In the genomic region with DNA sequence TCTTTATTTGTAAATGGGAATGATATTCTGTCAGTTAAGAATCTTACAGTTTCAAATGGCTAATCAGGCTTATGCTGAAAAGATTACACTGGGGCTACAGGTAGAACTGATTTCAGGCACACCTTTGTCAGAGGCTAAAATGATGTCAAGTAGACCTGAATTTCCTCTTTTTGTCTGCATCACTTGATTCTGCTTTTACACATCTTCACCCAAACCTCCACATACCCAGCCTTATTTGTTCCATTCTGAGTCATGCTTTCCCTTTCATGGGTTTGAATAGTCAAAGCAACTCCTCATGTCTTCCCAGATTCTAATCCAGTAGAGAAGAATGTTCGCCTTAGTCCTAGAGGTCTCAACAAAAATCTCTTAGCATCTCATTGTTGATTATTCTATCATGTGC, we compare ENCODE assay signal across 14 cellular contexts.
DNase-seq lines count a peak whose midpoint lies in the region; ATAC-seq, FAIRE-seq and TF ChIP-seq lines count a peak whose summit lies in the region.
"Had no signal": no experiment of that assay in that cellular context is flagged by ENCODE, and none has a peak within 500 bp of the region (broad histone marks: within the 10 kb centered on the region; RNA-seq: fewer than 3 reads in every experiment).

No MANE protein-coding gene starts in this region.

- no peak overlapping the region for H3K4me3 Mint-ChIP-seq in activated naive CD8-positive, alpha-beta T cell treated with anti-CD3 and anti-CD28 coated beads for 36 hours
- no peak overlapping the region for H3K4me3 Mint-ChIP-seq in stimulated activated naive B cell treated with anti-CD40 and anti-IgM and Interleukin-4, amounts not matched to agents 10 μg/mL and 1 μg/mL and 100 μg/mL, for 72 hours
- H3K4me3 Mint-ChIP-seq: CD4-positive, CD25-positive, alpha-beta regulatory T cell had no signal

- no peaks in the 10 kb centered on the region for H3K27me3 Mint-ChIP-seq in activated naive CD8-positive, alpha-beta T cell treated with anti-CD3 and anti-CD28 coated beads for 36 hours
- H3K27me3 Mint-ChIP-seq in stimulated activated naive B cell treated with anti-CD40 and anti-IgM and Interleukin-4, amounts not matched to agents 10 μg/mL and 1 μg/mL and 100 μg/mL, for 72 hours: no peaks in the 10 kb centered on the region
- H3K27me3 Mint-ChIP-seq: CD4-positive, CD25-positive, alpha-beta regulatory T cell had no signal

- TF ChIP-seq POLR2A in H54 (IDR thresholded peaks at IDR 0.05; ENCODE audit: low read depth, low read length) (no peak), gastroesophageal sphincter (IDR thresholded peaks at IDR 0.05) (no peak)

- H3K36me3 ChIP-seq in gastroesophageal sphincter: peaks cover 0 to 11% of the 10 kb centered on the region in 2 donors

- H3K4me3 ChIP-seq in gastroesophageal sphincter: no peak overlapping the region
- H3K4me3 ChIP-seq in coronary artery: no peak overlapping the region
- H3K4me3 ChIP-seq: BLaER1 treated with 17β-estradiol and CSF1 and Interleukin-3, amounts not matched to agents 10 nM and 100 nM had no signal

- peaks cover 0 to 19% (median 0%) of the 10 kb centered on the region in 3 donors for H3K9me3 ChIP-seq in gastroesophageal sphincter

- FAIRE-seq in H54 (lab: Jason Lieb, UNC): peak; percentile 61

- TF ChIP-seq CTCF in GM13977 (IDR thresholded peaks at IDR 0.05; ENCODE audit: extremely low read depth, insufficient read depth, missing control alignments) (no peak), gastroesophageal sphincter (IDR thresholded peaks at IDR 0.05) (no peak), coronary artery (IDR thresholded peaks at IDR 0.05) (no peak)

- in situ Hi-C loops in GM13977 (cut with MboI; ENCODE audit: low pct_unique_long_range_greater_than_20kb, low sequenced_read_pairs, unreplicated experiment): no loop called here

- peaks cover 48% of the 10 kb centered on the region for H3K36me3 Mint-ChIP-seq in activated naive CD8-positive, alpha-beta T cell treated with anti-CD3 and anti-CD28 coated beads for 36 hours
- H3K36me3 Mint-ChIP-seq in stimulated activated naive B cell treated with anti-CD40 and anti-IgM and Interleukin-4, amounts not matched to agents 10 μg/mL and 1 μg/mL and 100 μg/mL, for 72 hours: peaks cover 47 to 57% of the 10 kb centered on the region in 2 donors

- H3K27ac Mint-ChIP-seq in activated naive CD8-positive, alpha-beta T cell treated with anti-CD3 and anti-CD28 coated beads for 36 hours: peak overlapping the region; percentile 11
- no peak overlapping the region for H3K27ac Mint-ChIP-seq in stimulated activated naive B cell treated with anti-CD40 and anti-IgM and Interleukin-4, amounts not matched to agents 10 μg/mL and 1 μg/mL and 100 μg/mL, for 72 hours
- H3K27ac Mint-ChIP-seq: CD4-positive, CD25-positive, alpha-beta regulatory T cell had no signal

- H3K4me1 Mint-ChIP-seq in activated naive CD8-positive, alpha-beta T cell treated with anti-CD3 and anti-CD28 coated beads for 36 hours: peaks cover 18% of the 10 kb centered on the region
- H3K4me1 Mint-ChIP-seq in stimulated activated naive B cell treated with anti-CD40 and anti-IgM and Interleukin-4, amounts not matched to agents 10 μg/mL and 1 μg/mL and 100 μg/mL, for 72 hours: peaks cover 3 to 4% of the 10 kb centered on the region in 2 donors

- no peak for TF ChIP-seq EP300 in gastroesophageal sphincter (IDR thresholded peaks at IDR 0.05)

- H3K27me3 ChIP-seq in gastroesophageal sphincter: no peaks in the 10 kb centered on the region
- H3K27me3 ChIP-seq: BLaER1 treated with 17β-estradiol and CSF1 and Interleukin-3, amounts not matched to agents 10 nM and 100 nM had no signal

- peak; percentile 10 to 43 for ATAC-seq in stimulated activated naive B cell treated with anti-CD40 and anti-IgM and Interleukin-4, amounts not matched to agents 10 μg/mL and 1 μg/mL and 100 μg/mL, for 72 hours (replicated peaks)
- ATAC-seq in gastroesophageal sphincter (no peak), HG03571 (IDR thresholded peaks at IDR 0.05; ENCODE audit: unreplicated experiment) (no peak)
- ATAC-seq: HCT116 had no signal

- peaks cover 18% of the 10 kb centered on the region for H3K9me3 Mint-ChIP-seq in activated naive CD8-positive, alpha-beta T cell treated with anti-CD3 and anti-CD28 coated beads for 36 hours
- H3K9me3 Mint-ChIP-seq in stimulated activated naive B cell treated with anti-CD40 and anti-IgM and Interleukin-4, amounts not matched to agents 10 μg/mL and 1 μg/mL and 100 μg/mL, for 72 hours: peaks cover 14 to 26% of the 10 kb centered on the region in 2 donors

- DNase-seq in GM13977 (ENCODE audit: low spot score): peak; percentile 5
- DNase-seq in H54 (ENCODE audit: insufficient read length, low spot score): no peak
- no peak for DNase-seq in activated naive CD8-positive, alpha-beta T cell treated with anti-CD3 and anti-CD28 coated beads for 36 hours
- no peak for DNase-seq in stimulated activated naive B cell treated with anti-CD40 and anti-IgM and Interleukin-4, amounts not matched to agents 10 μg/mL and 1 μg/mL and 100 μg/mL, for 72 hours
- no peak for DNase-seq in coronary artery (ENCODE audit: low spot score)
- DNase-seq: ACHN; CD4-positive, CD25-positive, alpha-beta regulatory T cell; DMS53; GF-D8 had no signal

- H3K27ac ChIP-seq in gastroesophageal sphincter (no peak overlapping the region), coronary artery (no peak overlapping the region)
- H3K27ac ChIP-seq: BLaER1 treated with 17β-estradiol and CSF1 and Interleukin-3, amounts not matched to agents 10 nM and 100 nM; HL-60 had no signal

- no peaks in the 10 kb centered on the region for H3K4me1 ChIP-seq in gastroesophageal sphincter

- 100% methylated on average over 1 of the region's 1 CpG; no CpG with 5 or more reads in 1 of the 2 donors for WGBS in gastroesophageal sphincter (ENCODE audit: low coverage in 1 of 2), 2 donors

Comparison
In these comparisons a context has a peak if more than half of its experiments do, and no peak if none do; other contexts are left out.
1. ATAC-seq: peak in stimulated activated naive B cell treated with anti-CD40 and anti-IgM and Interleukin-4, amounts not matched to agents 10 μg/mL and 1 μg/mL and 100 μg/mL, for 72 hours (2 of 2); none in gastroesophageal sphincter (single experiment) and HG03571 (single experiment).